Comparison of ENCODE assay signal across 12 cellular contexts in the genomic region with DNA sequence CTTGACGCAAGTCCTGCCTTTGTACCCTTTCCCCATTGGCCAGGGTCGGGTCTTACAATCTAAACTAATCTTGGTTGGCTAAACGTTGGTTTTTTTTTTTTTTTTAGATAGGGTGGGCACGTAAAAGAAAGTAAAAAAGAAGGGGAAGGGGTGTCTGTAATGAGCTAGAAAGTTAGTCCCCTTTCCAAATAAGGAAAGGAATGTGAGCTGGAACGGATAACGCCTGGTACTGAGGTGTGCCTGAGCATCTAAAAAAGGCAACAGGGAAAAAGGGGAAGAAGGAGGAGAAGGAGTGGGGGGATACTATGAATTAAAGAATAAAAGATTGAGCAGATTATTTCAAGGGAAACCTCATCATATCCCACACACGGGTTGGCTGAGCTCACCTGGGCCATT.
A peak's percentile ranks its signal among the peaks of the same experiment; 100 is the strongest.
DNase-seq lines count a peak whose midpoint lies in the region; ATAC-seq, FAIRE-seq and TF ChIP-seq lines count a peak whose summit lies in the region.
"Had no signal": no experiment of that assay in that cellular context is flagged by ENCODE, and none has a peak within 500 bp of the region (broad histone marks: within the 10 kb centered on the region; RNA-seq: fewer than 3 reads in every experiment).

No MANE protein-coding gene starts in this region.

- no peak overlapping the region for H3K4me2 ChIP-seq in endothelial cell of umbilical vein (ENCODE audit: insufficient read depth, low read length)

- H3K27ac Mint-ChIP-seq in nephron progenitor cell: peak overlapping the region; percentile 83
- H3K27ac Mint-ChIP-seq in CD4-positive, alpha-beta memory T cell: no peak overlapping the region
- H3K27ac Mint-ChIP-seq: activated naive CD8-positive, alpha-beta T cell treated with anti-CD3 and anti-CD28 coated beads for 36 hours had no signal

- TF ChIP-seq CTCF in heart right ventricle (IDR thresholded peaks at IDR 0.05) (no peak), endothelial cell of umbilical vein (IDR thresholded peaks at IDR 0.05; ENCODE audit: extremely low read depth in 1 of 2, insufficient read depth in 1 of 2, low read depth in 1 of 2, low read length in 2 of 2) (no peak), nephron progenitor cell (IDR thresholded peaks at IDR 0.05) (no peak)

- no peaks in the 10 kb centered on the region for H3K79me2 ChIP-seq in endothelial cell of umbilical vein (ENCODE audit: control insufficient read depth, insufficient read depth, low read length)

- no peak for DNase-seq in heart right ventricle
- no peak for DNase-seq in cardiac septum (ENCODE audit: low spot score)
- no peak for DNase-seq in endothelial cell of umbilical vein (ENCODE audit: low read depth, low spot score)
- DNase-seq in nephron progenitor cell: no peak
- no peak for DNase-seq in NCI-H1436 (lab: John Stamatoyannopoulos, UW)
- DNase-seq in NCI-H146 (lab: John Stamatoyannopoulos, UW): no peak
- DNase-seq in CD4-positive, alpha-beta memory T cell: no peak
- DNase-seq: activated CD8-positive, alpha-beta memory T cell treated with anti-CD3 and anti-CD28 coated beads, Interleukin-2, amount 50 U/mL, for 4 hours; activated naive CD8-positive, alpha-beta T cell treated with anti-CD3 and anti-CD28 coated beads for 36 hours; NCI-H1092 treated with DMSO at 0.1 percent for 48 hours; NCI-H526 had no signal

- no peaks in the 10 kb centered on the region for H3K36me3 ChIP-seq in heart right ventricle
- no peaks in the 10 kb centered on the region for H3K36me3 ChIP-seq in endothelial cell of umbilical vein (ENCODE audit: control insufficient read depth in 2 of 2, extremely low read depth in 1 of 2, insufficient read depth in 2 of 2, low read length in 2 of 2)
- no peaks in the 10 kb centered on the region for H3K36me3 ChIP-seq in urinary bladder (ENCODE audit: insufficient read depth)
- H3K36me3 ChIP-seq in CD4-positive, alpha-beta memory T cell (ENCODE audit: insufficient read depth, low read length): no peaks in the 10 kb centered on the region

- no peaks in the 10 kb centered on the region for H3K36me3 Mint-ChIP-seq in nephron progenitor cell (ENCODE audit: low read depth)
- no peaks in the 10 kb centered on the region for H3K36me3 Mint-ChIP-seq in CD4-positive, alpha-beta memory T cell
- H3K36me3 Mint-ChIP-seq: activated naive CD8-positive, alpha-beta T cell treated with anti-CD3 and anti-CD28 coated beads for 36 hours had no signal

- no peak for FAIRE-seq in endothelial cell of umbilical vein (lab: Jason Lieb, UNC)

- BruUV-seq in endothelial cell of umbilical vein (replicated peaks; lab: Mats Ljungman, UMichigan): no TSS peak

- H2AFZ ChIP-seq in endothelial cell of umbilical vein (ENCODE audit: low read depth, low read length): peak overlapping the region; percentile 7

- TF ChIP-seq POLR2A in endothelial cell of umbilical vein (IDR thresholded peaks at IDR 0.05; ENCODE audit: low read depth, low read length): no peak

- H3K9ac ChIP-seq in endothelial cell of umbilical vein (replicated peaks; ENCODE audit: extremely low read depth, insufficient read depth, low read length): peak overlapping the region; percentile 1

- H3K4me3 Mint-ChIP-seq in nephron progenitor cell: no peak overlapping the region
- H3K4me3 Mint-ChIP-seq in CD4-positive, alpha-beta memory T cell: no peak overlapping the region
- H3K4me3 Mint-ChIP-seq: activated naive CD8-positive, alpha-beta T cell treated with anti-CD3 and anti-CD28 coated beads for 36 hours had no signal

- H4K20me1 ChIP-seq in endothelial cell of umbilical vein (replicated peaks; ENCODE audit: control insufficient read depth, extremely low read depth, insufficient read depth, low read length): no peaks in the 10 kb centered on the region

- peaks cover 11% of the 10 kb centered on the region for H3K9me3 Mint-ChIP-seq in nephron progenitor cell
- no peaks in the 10 kb centered on the region for H3K9me3 Mint-ChIP-seq in CD4-positive, alpha-beta memory T cell
- H3K9me3 Mint-ChIP-seq: activated naive CD8-positive, alpha-beta T cell treated with anti-CD3 and anti-CD28 coated beads for 36 hours had no signal

- 42 to 60% methylated on average over 7 of the region's 7 CpGs for WGBS in heart right ventricle, 2 donors
- WGBS in urinary bladder: 57% methylated on average over 7 of the region's 7 CpGs

- H3K9me3 ChIP-seq in heart right ventricle (peaks cover 0 to 4% (median 0%) of the 10 kb centered on the region in 11 donors), endothelial cell of umbilical vein (replicated peaks; ENCODE audit: control insufficient read depth, insufficient read depth, low read length) (no peaks in the 10 kb centered on the region)
- H3K9me3 ChIP-seq in CD4-positive, alpha-beta memory T cell (ENCODE audit: control insufficient read depth in 1 of 2, low read length in 2 of 2): no peaks in the 10 kb centered on the region

- intact Hi-C loops in heart right ventricle (cut with DNase I) (loop anchor here in 2 of 10 donors (2.0 to 5.0 kb wide), 2 partner anchors 37 to 39 kb away; no protein-coding TSS in a partner anchor), cardiac septum (cut with DNase I) (no loop called here), endothelial cell of umbilical vein (cut with micrococcal nuclease) (no loop called here)
- intact Hi-C loops in CD4-positive, alpha-beta memory T cell (cut with micrococcal nuclease): no loop called here

- H3K27ac ChIP-seq in heart right ventricle: peak overlapping the region in 8 of 10 donors; percentile 27 to 93 (median 58)
- peak overlapping the region; percentile 61 for H3K27ac ChIP-seq in endothelial cell of umbilical vein (ENCODE audit: insufficient read depth, low read depth, low read length)
- peak overlapping the region; percentile 74 for H3K27ac ChIP-seq in urinary bladder (ENCODE audit: low read depth)
- H3K27ac ChIP-seq in CD4-positive, alpha-beta memory T cell (ENCODE audit: low read depth, low read length): no peak overlapping the region

- CTCF ChIA-PET in endothelial cell of umbilical vein (lab: Charles Lee): interaction anchor here (0.6 to 4.4 kb wide), 12 partner anchors 10 to 119 kb away, joined by 3 to 26 read pairs (median 4); no protein-coding TSS in a partner anchor
- CTCF ChIA-PET in CD4-positive, alpha-beta memory T cell (lab: Charles Lee; ENCODE audit: partially characterized antibody): interaction anchor here (0.7 to 8.6 kb wide), 11 partner anchors 8 to 515 kb away, joined by 3 to 51 read pairs (median 5); a partner anchor contains a TSS

- ATAC-seq in heart right ventricle: no peak

- H3K27me3 ChIP-seq in heart right ventricle (no peaks in the 10 kb centered on the region), endothelial cell of umbilical vein (ENCODE audit: control insufficient read depth in 2 of 2, insufficient read depth in 2 of 2, low read length in 2 of 2) (no peaks in the 10 kb centered on the region)
- no peaks in the 10 kb centered on the region for H3K27me3 ChIP-seq in CD4-positive, alpha-beta memory T cell (ENCODE audit: insufficient read depth, low read length)

- H3K9me1 ChIP-seq in endothelial cell of umbilical vein (replicated peaks; ENCODE audit: control insufficient read depth, extremely low read depth, insufficient read depth, low read length): no peaks in the 10 kb centered on the region

- H3K4me3 ChIP-seq in heart right ventricle (no peak overlapping the region), endothelial cell of umbilical vein (replicated peaks in 1 of 3; ENCODE audit: insufficient read depth in 1 of 3, low read depth in 1 of 3, low read length in 3 of 3) (no peak overlapping the region), urinary bladder (ENCODE audit: low read depth, low read length) (no peak overlapping the region)
- no peak overlapping the region for H3K4me3 ChIP-seq in CD4-positive, alpha-beta memory T cell (ENCODE audit: low read length in 2 of 2)

- peaks cover 7% of the 10 kb centered on the region for H3K27me3 Mint-ChIP-seq in nephron progenitor cell (ENCODE audit: low read depth, poor library complexity)
- H3K27me3 Mint-ChIP-seq in CD4-positive, alpha-beta memory T cell: no peaks in the 10 kb centered on the region
- H3K27me3 Mint-ChIP-seq: activated naive CD8-positive, alpha-beta T cell treated with anti-CD3 and anti-CD28 coated beads for 36 hours had no signal

- dilution Hi-C loops in endothelial cell of umbilical vein (cut with MboI; ENCODE audit: extremely low pct_ligation_motif_present, low sequenced_read_pairs): no loop called here

- peaks cover 16 to 66% (median 55%) of the 10 kb centered on the region in 9 donors for H3K4me1 ChIP-seq in heart right ventricle
- H3K4me1 ChIP-seq in endothelial cell of umbilical vein (ENCODE audit: control insufficient read depth, extremely low read depth, insufficient read depth, low read length): peaks cover 30% of the 10 kb centered on the region
- no peaks in the 10 kb centered on the region for H3K4me1 ChIP-seq in urinary bladder (ENCODE audit: insufficient read depth)
- no peaks in the 10 kb centered on the region for H3K4me1 ChIP-seq in CD4-positive, alpha-beta memory T cell (ENCODE audit: insufficient read depth, low read length)

- POLR2A ChIA-PET in endothelial cell of umbilical vein (lab: Charles Lee): no interaction called here
- POLR2A ChIA-PET in CD4-positive, alpha-beta memory T cell (lab: Charles Lee; ENCODE audit: partially characterized antibody): interaction anchor here (1.0 kb wide), 1 partner anchor 106 kb away, joined by 4 read pairs; a partner anchor contains a TSS

- H3K4me1 Mint-ChIP-seq in nephron progenitor cell: peaks cover 65% of the 10 kb centered on the region
- peaks cover 0 to 6% (median 2%) of the 10 kb centered on the region in 4 donors for H3K4me1 Mint-ChIP-seq in CD4-positive, alpha-beta memory T cell

TF ChIP-seq in endothelial cell of umbilical vein, 7 proteins besides CTCF, POLR2A, EP300 and RAD21:
- TF ChIP-seq FOS (IDR thresholded peaks at IDR 0.05; ENCODE audit: borderline replicate concordance, insufficient read depth, low read length) (no peak), GATA2 (IDR thresholded peaks at IDR 0.05; ENCODE audit: insufficient read depth, insufficient read length, low read depth, low read length) (no peak), MYC (IDR thresholded peaks at IDR 0.05; ENCODE audit: low read depth, low read length) (no peak), POLR2AphosphoS5 (IDR thresholded peaks at IDR 0.05; ENCODE audit: insufficient read depth, low read depth, low read length) (no peak), JUN (IDR thresholded peaks at IDR 0.05; ENCODE audit: borderline replicate concordance, insufficient read depth, insufficient read length, low read depth) (no peak)
- TF ChIP-seq, protein P1, sequence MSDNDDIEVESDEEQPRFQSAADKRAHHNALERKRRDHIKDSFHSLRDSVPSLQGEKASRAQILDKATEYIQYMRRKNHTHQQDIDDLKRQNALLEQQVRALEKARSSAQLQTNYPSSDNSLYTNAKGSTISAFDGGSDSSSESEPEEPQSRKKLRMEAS (IDR thresholded peaks at IDR 0.05; ENCODE audit: insufficient read depth, insufficient read length): no peak
